1 cellular context compared by ENCODE assay signal in the genomic region with DNA sequence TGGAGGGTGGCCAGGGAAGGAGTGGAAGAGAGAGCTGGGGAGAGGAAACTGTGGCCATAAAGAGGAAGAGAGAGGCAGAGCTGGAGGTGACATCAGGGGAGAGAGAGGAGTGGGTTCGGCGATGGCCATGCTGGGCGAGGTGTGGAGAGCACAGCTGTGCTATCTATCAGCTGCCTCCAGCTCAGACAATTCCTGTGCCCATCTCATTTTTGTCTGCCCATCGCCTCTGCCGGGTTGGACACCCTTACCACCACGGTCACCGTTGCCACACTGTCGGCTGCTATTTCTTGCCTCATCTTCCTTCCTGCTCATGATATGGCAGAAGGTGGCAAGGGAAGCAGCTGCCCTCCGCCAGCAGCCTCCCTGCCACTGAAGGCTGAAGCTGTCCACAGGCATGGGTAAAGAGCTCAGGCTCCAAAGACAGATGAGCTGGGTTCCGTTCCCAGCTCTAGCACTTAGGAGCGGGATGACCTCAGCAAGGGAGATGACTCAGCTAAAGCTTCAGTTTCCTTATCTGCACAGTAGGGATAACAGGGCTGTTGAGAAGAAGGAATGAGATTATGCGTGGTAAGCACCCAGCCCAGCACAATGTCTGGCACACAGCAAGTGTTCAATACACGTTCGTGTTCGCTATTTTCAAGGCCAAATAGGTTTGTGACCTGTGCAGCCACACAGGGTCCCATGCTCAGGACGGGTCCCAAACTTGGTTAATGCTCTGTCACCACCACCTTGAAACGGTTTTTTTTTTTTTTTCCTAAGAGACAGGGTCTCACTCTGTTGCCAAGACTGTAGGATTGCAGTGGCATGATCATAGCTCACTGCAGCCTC.
TF ChIP-seq lines count a peak whose summit lies in the region.

No MANE protein-coding gene starts in this region.

TF ChIP-seq in K562, 482 proteins besides CTCF, POLR2A, EP300 and RAD21 (continued from another document):
- TF ChIP-seq WHSC1 (IDR thresholded peaks at IDR 0.05; ENCODE audit: low read length) (peak; percentile 35), ZNF699 (CRISPR knock-in tag; IDR thresholded peaks at IDR 0.05; ENCODE audit: insufficient replicate concordance) (no peak), PHTF2 (CRISPR knock-in tag; IDR thresholded peaks at IDR 0.05) (no peak), PCBP1 (IDR thresholded peaks at IDR 0.05; ENCODE audit: low read depth, low read length, poor library complexity, severe bottlenecking) (no peak), MTA1 (IDR thresholded peaks at IDR 0.05; ENCODE audit: borderline replicate concordance) (peak; percentile 78; the same call in 1 of the 2 replicates), ZSCAN32 (CRISPR knock-in tag; IDR thresholded peaks at IDR 0.05) (peak; percentile 61; the same call in 1 of the 2 replicates), RCOR1 (IDR thresholded peaks at IDR 0.05; ENCODE audit: borderline replicate concordance in 1 of 2, low read depth in 2 of 2, low read length in 2 of 2) (peak; percentile 73 to 97; a peak in 3 of 4 replicates), KLF1 (tag; IDR thresholded peaks at IDR 0.05) (peak; percentile 63; the same call in 1 of the 2 replicates), ADNP (tag; IDR thresholded peaks at IDR 0.05) (no peak), GATAD2A (IDR thresholded peaks at IDR 0.05) (peak; percentile 86), U2AF2 (optimal IDR thresholded peaks at IDR 0.05; ENCODE audit: low read depth, low read length) (no peak), KLF13 (tag; IDR thresholded peaks at IDR 0.05; ENCODE audit: borderline replicate concordance, low read depth) (peak; percentile 67; the same call in 1 of the 2 replicates), ZNF764 (CRISPR knock-in tag; IDR thresholded peaks at IDR 0.05; ENCODE audit: low read depth) (no peak), ETV5 (CRISPR knock-in tag; IDR thresholded peaks at IDR 0.05; ENCODE audit: low read depth) (peak; percentile 82; the same call in 1 of the 2 replicates), ZEB2 (IDR thresholded peaks at IDR 0.05) (peak; percentile 62; the same call in 1 of the 2 replicates), SLC30A9 (CRISPR knock-in tag; IDR thresholded peaks at IDR 0.05) (no peak), ZNF586 (CRISPR knock-in tag; conservative IDR thresholded peaks at IDR 0.05) (0 out of 2 replicates have a peak, but pooled peaks have one; percentile 71), SRSF1 (IDR thresholded peaks at IDR 0.05; ENCODE audit: low read depth, low read length) (no peak), HNRNPUL1 (IDR thresholded peaks at IDR 0.05; ENCODE audit: low read length) (no peak), EWSR1 (IDR thresholded peaks at IDR 0.05; ENCODE audit: borderline replicate concordance, low read depth, partially characterized antibody) (no peak), ZNF830 (CRISPR knock-in tag; IDR thresholded peaks at IDR 0.05) (0 out of 2 replicates have a peak, but pooled peaks have one; percentile 81)
- TF ChIP-seq, protein P1, sequence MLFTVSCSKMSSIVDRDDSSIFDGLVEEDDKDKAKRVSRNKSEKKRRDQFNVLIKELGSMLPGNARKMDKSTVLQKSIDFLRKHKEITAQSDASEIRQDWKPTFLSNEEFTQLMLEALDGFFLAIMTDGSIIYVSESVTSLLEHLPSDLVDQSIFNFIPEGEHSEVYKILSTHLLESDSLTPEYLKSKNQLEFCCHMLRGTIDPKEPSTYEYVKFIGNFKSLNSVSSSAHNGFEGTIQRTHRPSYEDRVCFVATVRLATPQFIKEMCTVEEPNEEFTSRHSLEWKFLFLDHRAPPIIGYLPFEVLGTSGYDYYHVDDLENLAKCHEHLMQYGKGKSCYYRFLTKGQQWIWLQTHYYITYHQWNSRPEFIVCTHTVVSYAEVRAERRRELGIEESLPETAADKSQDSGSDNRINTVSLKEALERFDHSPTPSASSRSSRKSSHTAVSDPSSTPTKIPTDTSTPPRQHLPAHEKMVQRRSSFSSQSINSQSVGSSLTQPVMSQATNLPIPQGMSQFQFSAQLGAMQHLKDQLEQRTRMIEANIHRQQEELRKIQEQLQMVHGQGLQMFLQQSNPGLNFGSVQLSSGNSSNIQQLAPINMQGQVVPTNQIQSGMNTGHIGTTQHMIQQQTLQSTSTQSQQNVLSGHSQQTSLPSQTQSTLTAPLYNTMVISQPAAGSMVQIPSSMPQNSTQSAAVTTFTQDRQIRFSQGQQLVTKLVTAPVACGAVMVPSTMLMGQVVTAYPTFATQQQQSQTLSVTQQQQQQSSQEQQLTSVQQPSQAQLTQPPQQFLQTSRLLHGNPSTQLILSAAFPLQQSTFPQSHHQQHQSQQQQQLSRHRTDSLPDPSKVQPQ (CRISPR knock-in tag; IDR thresholded peaks at IDR 0.05; ENCODE audit: borderline replicate concordance) = peak; percentile 66; the same call in 1 of the 2 replicates
- TF ChIP-seq, protein P2, sequence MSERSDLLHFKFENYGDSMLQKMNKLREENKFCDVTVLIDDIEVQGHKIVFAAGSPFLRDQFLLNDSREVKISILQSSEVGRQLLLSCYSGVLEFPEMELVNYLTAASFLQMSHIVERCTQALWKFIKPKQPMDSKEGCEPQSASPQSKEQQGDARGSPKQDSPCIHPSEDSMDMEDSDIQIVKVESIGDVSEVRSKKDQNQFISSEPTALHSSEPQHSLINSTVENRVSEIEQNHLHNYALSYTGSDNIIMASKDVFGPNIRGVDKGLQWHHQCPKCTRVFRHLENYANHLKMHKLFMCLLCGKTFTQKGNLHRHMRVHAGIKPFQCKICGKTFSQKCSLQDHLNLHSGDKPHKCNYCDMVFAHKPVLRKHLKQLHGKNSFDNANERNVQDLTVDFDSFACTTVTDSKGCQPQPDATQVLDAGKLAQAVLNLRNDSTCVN (CRISPR knock-in tag; IDR thresholded peaks at IDR 0.05) = no peak; the same call in none of the 2 replicates
- TF ChIP-seq, protein P3, sequence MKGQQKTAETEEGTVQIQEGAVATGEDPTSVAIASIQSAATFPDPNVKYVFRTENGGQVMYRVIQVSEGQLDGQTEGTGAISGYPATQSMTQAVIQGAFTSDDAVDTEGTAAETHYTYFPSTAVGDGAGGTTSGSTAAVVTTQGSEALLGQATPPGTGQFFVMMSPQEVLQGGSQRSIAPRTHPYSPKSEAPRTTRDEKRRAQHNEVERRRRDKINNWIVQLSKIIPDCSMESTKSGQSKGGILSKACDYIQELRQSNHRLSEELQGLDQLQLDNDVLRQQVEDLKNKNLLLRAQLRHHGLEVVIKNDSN (CRISPR knock-in tag; IDR thresholded peaks at IDR 0.05) = 0 out of 2 replicates have a peak, but pooled peaks have one; percentile 11
- TF ChIP-seq, protein P4, sequence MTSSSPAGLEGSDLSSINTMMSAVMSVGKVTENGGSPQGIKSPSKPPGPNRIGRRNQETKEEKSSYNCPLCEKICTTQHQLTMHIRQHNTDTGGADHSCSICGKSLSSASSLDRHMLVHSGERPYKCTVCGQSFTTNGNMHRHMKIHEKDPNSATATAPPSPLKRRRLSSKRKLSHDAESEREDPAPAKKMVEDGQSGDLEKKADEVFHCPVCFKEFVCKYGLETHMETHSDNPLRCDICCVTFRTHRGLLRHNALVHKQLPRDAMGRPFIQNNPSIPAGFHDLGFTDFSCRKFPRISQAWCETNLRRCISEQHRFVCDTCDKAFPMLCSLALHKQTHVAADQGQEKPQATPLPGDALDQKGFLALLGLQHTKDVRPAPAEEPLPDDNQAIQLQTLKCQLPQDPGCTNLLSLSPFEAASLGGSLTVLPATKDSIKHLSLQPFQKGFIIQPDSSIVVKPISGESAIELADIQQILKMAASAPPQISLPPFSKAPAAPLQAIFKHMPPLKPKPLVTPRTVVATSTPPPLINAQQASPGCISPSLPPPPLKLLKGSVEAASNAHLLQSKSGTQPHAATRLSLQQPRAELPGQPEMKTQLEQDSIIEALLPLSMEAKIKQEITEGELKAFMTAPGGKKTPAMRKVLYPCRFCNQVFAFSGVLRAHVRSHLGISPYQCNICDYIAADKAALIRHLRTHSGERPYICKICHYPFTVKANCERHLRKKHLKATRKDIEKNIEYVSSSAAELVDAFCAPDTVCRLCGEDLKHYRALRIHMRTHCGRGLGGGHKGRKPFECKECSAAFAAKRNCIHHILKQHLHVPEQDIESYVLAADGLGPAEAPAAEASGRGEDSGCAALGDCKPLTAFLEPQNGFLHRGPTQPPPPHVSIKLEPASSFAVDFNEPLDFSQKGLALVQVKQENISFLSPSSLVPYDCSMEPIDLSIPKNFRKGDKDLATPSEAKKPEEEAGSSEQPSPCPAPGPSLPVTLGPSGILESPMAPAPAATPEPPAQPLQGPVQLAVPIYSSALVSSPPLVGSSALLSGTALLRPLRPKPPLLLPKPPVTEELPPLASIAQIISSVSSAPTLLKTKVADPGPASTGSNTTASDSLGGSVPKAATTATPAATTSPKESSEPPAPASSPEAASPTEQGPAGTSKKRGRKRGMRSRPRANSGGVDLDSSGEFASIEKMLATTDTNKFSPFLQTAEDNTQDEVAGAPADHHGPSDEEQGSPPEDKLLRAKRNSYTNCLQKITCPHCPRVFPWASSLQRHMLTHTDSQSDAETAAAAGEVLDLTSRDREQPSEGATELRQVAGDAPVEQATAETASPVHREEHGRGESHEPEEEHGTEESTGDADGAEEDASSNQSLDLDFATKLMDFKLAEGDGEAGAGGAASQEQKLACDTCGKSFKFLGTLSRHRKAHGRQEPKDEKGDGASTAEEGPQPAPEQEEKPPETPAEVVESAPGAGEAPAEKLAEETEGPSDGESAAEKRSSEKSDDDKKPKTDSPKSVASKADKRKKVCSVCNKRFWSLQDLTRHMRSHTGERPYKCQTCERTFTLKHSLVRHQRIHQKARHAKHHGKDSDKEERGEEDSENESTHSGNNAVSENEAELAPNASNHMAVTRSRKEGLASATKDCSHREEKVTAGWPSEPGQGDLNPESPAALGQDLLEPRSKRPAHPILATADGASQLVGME (CRISPR knock-in tag; IDR thresholded peaks at IDR 0.05) = peak; percentile 94
- TF ChIP-seq, protein P5, sequence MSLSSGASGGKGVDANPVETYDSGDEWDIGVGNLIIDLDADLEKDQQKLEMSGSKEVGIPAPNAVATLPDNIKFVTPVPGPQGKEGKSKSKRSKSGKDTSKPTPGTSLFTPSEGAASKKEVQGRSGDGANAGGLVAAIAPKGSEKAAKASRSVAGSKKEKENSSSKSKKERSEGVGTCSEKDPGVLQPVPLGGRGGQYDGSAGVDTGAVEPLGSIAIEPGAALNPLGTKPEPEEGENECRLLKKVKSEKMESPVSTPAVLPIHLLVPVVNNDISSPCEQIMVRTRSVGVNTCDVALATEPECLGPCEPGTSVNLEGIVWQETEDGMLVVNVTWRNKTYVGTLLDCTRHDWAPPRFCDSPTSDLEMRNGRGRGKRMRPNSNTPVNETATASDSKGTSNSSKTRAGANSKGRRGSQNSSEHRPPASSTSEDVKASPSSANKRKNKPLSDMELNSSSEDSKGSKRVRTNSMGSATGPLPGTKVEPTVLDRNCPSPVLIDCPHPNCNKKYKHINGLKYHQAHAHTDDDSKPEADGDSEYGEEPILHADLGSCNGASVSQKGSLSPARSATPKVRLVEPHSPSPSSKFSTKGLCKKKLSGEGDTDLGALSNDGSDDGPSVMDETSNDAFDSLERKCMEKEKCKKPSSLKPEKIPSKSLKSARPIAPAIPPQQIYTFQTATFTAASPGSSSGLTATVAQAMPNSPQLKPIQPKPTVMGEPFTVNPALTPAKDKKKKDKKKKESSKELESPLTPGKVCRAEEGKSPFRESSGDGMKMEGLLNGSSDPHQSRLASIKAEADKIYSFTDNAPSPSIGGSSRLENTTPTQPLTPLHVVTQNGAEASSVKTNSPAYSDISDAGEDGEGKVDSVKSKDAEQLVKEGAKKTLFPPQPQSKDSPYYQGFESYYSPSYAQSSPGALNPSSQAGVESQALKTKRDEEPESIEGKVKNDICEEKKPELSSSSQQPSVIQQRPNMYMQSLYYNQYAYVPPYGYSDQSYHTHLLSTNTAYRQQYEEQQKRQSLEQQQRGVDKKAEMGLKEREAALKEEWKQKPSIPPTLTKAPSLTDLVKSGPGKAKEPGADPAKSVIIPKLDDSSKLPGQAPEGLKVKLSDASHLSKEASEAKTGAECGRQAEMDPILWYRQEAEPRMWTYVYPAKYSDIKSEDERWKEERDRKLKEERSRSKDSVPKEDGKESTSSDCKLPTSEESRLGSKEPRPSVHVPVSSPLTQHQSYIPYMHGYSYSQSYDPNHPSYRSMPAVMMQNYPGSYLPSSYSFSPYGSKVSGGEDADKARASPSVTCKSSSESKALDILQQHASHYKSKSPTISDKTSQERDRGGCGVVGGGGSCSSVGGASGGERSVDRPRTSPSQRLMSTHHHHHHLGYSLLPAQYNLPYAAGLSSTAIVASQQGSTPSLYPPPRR (CRISPR knock-in tag; IDR thresholded peaks at IDR 0.05; ENCODE audit: borderline replicate concordance) = peak; percentile 90; the same call in 1 of the 2 replicates
- TF ChIP-seq, protein P6, sequence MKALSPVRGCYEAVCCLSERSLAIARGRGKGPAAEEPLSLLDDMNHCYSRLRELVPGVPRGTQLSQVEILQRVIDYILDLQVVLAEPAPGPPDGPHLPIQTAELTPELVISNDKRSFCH (CRISPR knock-in tag; IDR thresholded peaks at IDR 0.05) = 0 out of 2 replicates have a peak, but pooled peaks have one; percentile 61
- TF ChIP-seq, protein P6 (tag; IDR thresholded peaks at IDR 0.05) = peak; percentile 97
TF ChIP-seq in K562: peak in this region for 276.
